Comparison of ENCODE assay signal across 5 cellular contexts in genomic region chr3:49173116-49173791, GRCh38. TPM values are rescaled to one million over a fixed set of nuclear protein-coding genes. Genes with fewer than 3 reads are reported as not detected.
DNase-seq lines count a peak whose midpoint lies in the region; ATAC-seq and TF ChIP-seq lines count a peak whose summit lies in the region.

No MANE protein-coding gene starts in this region.

- H3K9me3 ChIP-seq in iPS-15b (ENCODE audit: control insufficient read depth, insufficient read depth, low read length): no peaks in the 10 kb centered on the region
- H3K9me3 ChIP-seq in upper lobe of left lung: no peaks in the 10 kb centered on the region

- 0 to 31% methylated on average over 1 to 3 of the region's 3 CpGs for WGBS in upper lobe of left lung, 2 donors

- H3K27ac ChIP-seq in upper lobe of left lung: peak overlapping the region; percentile 68 to 89 (median 88)

- H3K4me1 ChIP-seq in iPS-15b (ENCODE audit: control insufficient read depth, insufficient read depth, low read length) (peaks cover 10% of the 10 kb centered on the region), upper lobe of left lung (peaks cover 26 to 35% (median 29%) of the 10 kb centered on the region in 4 donors)

- H3K36me3 ChIP-seq in iPS-15b (ENCODE audit: control insufficient read depth, insufficient read depth, low read length) (peaks cover 2% of the 10 kb centered on the region), upper lobe of left lung (peaks cover 3 to 22% (median 8%) of the 10 kb centered on the region in 4 donors)

- no peaks in the 10 kb centered on the region for H3K27me3 ChIP-seq in iPS-15b (ENCODE audit: control insufficient read depth, insufficient read depth, low read length)
- no peaks in the 10 kb centered on the region for H3K27me3 ChIP-seq in upper lobe of left lung

- TF ChIP-seq CTCF in upper lobe of left lung (IDR thresholded peaks at IDR 0.05): no peak

- ATAC-seq in upper lobe of left lung (ENCODE audit: low FRiP score in 2 of 2): no peak
- ATAC-seq in GM21528 (IDR thresholded peaks at IDR 0.05; ENCODE audit: low FRiP score, unreplicated experiment): no peak

- in situ Hi-C loops in SK-MEL-5 (cut with HindIII; ENCODE audit: low pct_unique_long_range_greater_than_20kb, low sequenced_read_pairs): no loop called here

- no peak for TF ChIP-seq EP300 in upper lobe of left lung (IDR thresholded peaks at IDR 0.05)

- no peak overlapping the region for H3K9ac ChIP-seq in iPS-15b (ENCODE audit: low read depth, low read length)

- H3K4me3 ChIP-seq in iPS-15b (ENCODE audit: low read depth, low read length): peak overlapping the region; percentile 39
- peak overlapping the region in 3 of 4 donors; percentile 63 to 80 (median 77) for H3K4me3 ChIP-seq in upper lobe of left lung

- no peak for TF ChIP-seq POLR2A in upper lobe of left lung (IDR thresholded peaks at IDR 0.05)

- peak; percentile 15 for DNase-seq in SK-MEL-5 (ENCODE audit: low read depth, low spot score)
- peak in 1 of 2 donors; percentile 28 for DNase-seq in upper lobe of left lung
- no peak for DNase-seq in RPMI8226

RNA-seq across cellular contexts. Expression of gene KLHDC8B, which starts 1.9 kb away (rescaled TPM):
- total RNA-seq in SK-MEL-5 (2014; rRNA removed; shearing (Covaris generic)): 12.2 and 15.8 TPM in 2 replicates
- 10.7 and 10.9 TPM in 2 replicates for polyA plus RNA-seq in SK-MEL-5 (2015; cell fraction: cytosol; rRNA removed)
- polyA plus RNA-seq in SK-MEL-5 (2015; cell fraction: nucleus; rRNA removed): 20.9 and 28.4 TPM in 2 replicates
- 10 to 100 TPM; 21.9 to 60.8 (median 32.7) TPM for total RNA-seq in upper lobe of left lung

RNA-seq across cellular contexts. Expression of gene CCDC71, which starts 7.1 kb away (rescaled TPM):
- total RNA-seq in SK-MEL-5 (2014; rRNA removed; shearing (Covaris generic)): 25.3 and 25.5 TPM in 2 replicates
- 36.9 and 37.9 TPM in 2 replicates for polyA plus RNA-seq in SK-MEL-5 (2015; cell fraction: cytosol; rRNA removed)
- 24.7 and 25.7 TPM in 2 replicates for polyA plus RNA-seq in SK-MEL-5 (2015; cell fraction: nucleus; rRNA removed)
- total RNA-seq in upper lobe of left lung: 10 to 100 TPM; 20.7 to 31.6 (median 26.0) TPM

RNA-seq across cellular contexts. Expression of gene LAMB2, which starts 40.4 kb away (rescaled TPM):
- total RNA-seq in SK-MEL-5 (2014; rRNA removed; shearing (Covaris generic)): 43.6 and 45.1 TPM in 2 replicates
- polyA plus RNA-seq in SK-MEL-5 (2015; cell fraction: cytosol; rRNA removed): 80.2 and 94.4 TPM in 2 replicates
- 559 and 620 TPM in 2 replicates for polyA plus RNA-seq in SK-MEL-5 (2015; cell fraction: nucleus; rRNA removed)
- 100 to 1,000 TPM; 349 to 904 (median 555) TPM for total RNA-seq in upper lobe of left lung

RNA-seq across cellular contexts. Expression of gene USP19, which starts 52.6 kb away (rescaled TPM):
- total RNA-seq in SK-MEL-5 (2014; rRNA removed; shearing (Covaris generic)): 63.3 and 66.0 TPM in 2 replicates
- 89.3 and 106 TPM in 2 replicates for polyA plus RNA-seq in SK-MEL-5 (2015; cell fraction: cytosol; rRNA removed)
- 181 and 220 TPM in 2 replicates for polyA plus RNA-seq in SK-MEL-5 (2015; cell fraction: nucleus; rRNA removed)
- total RNA-seq in upper lobe of left lung: 10 to 100 TPM; 42.6 to 76.4 (median 57.2) TPM
